Comparison of ENCODE assay signal across 11 cellular contexts in the genomic region with DNA sequence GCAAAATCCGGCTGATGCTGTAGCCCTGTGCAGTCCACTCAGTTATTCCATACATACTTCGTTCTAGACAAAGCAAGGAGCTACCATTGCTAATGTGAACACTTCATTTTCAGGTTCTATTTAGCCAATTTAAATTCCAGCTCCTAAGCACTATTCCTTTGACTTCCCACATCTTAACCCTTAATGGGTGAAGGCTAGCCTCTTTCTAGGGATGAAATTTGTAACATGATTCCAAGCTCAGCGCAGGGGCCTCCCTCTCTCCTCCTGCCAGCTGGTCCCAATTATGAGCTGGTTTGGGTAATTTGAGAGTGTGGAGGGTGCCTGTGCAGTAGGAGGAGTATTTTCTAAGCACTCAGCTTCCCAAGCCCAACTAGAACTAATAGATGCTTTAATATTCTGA. TPM values are rescaled to one million over a fixed set of nuclear protein-coding genes. Genes with fewer than 3 reads are reported as not detected.
A peak's percentile ranks its signal among the peaks of the same experiment; 100 is the strongest.
DNase-seq lines count a peak whose midpoint lies in the region; FAIRE-seq and TF ChIP-seq lines count a peak whose summit lies in the region.
"Had no signal": no experiment of that assay in that cellular context is flagged by ENCODE, and none has a peak within 500 bp of the region (broad histone marks: within the 10 kb centered on the region; RNA-seq: fewer than 3 reads in every experiment).

No MANE protein-coding gene starts in this region.

- H3K9me3 Mint-ChIP-seq in activated CD4-positive, alpha-beta memory T cell treated with anti-CD3 and anti-CD28 coated beads for 36 hours: no peaks in the 10 kb centered on the region
- H3K9me3 Mint-ChIP-seq: activated naive CD4-positive, alpha-beta T cell treated with anti-CD3 and anti-CD28 coated beads, Interleukin-2, amount 10 ng/mL, durations not matched to agents 7 days and 5 days; naive thymus-derived CD4-positive, alpha-beta T cell had no signal

- H3K4me3 ChIP-seq in A673 (ENCODE audit: low read depth, low read length, poor library complexity, severe bottlenecking) (no peak overlapping the region), HFF-Myc (replicated peaks; ENCODE audit: low read depth, low read length) (no peak overlapping the region; the same call in 1 of the 2 replicates)

- no peaks in the 10 kb centered on the region for H3K27me3 ChIP-seq in A673 (replicated peaks; ENCODE audit: insufficient read depth, low read depth, low read length, poor library complexity)

- peaks cover 38% of the 10 kb centered on the region for H3K4me1 ChIP-seq in A673 (ENCODE audit: insufficient read depth, low read length, poor library complexity, severe bottlenecking)

- no TSS peak for BruUV-seq in A673 (replicated peaks; lab: Mats Ljungman, UMichigan)

- no peaks in the 10 kb centered on the region for H3K9me3 ChIP-seq in A673 (ENCODE audit: low read depth, low read length, poor library complexity, severe bottlenecking)

- H3K36me3 Mint-ChIP-seq in activated CD4-positive, alpha-beta memory T cell treated with anti-CD3 and anti-CD28 coated beads for 36 hours: no peaks in the 10 kb centered on the region
- H3K36me3 Mint-ChIP-seq: activated naive CD4-positive, alpha-beta T cell treated with anti-CD3 and anti-CD28 coated beads, Interleukin-2, amount 10 ng/mL, durations not matched to agents 7 days and 5 days; naive thymus-derived CD4-positive, alpha-beta T cell had no signal

- no peaks in the 10 kb centered on the region for H3K27me3 Mint-ChIP-seq in activated CD4-positive, alpha-beta memory T cell treated with anti-CD3 and anti-CD28 coated beads for 36 hours
- H3K27me3 Mint-ChIP-seq: activated naive CD4-positive, alpha-beta T cell treated with anti-CD3 and anti-CD28 coated beads, Interleukin-2, amount 10 ng/mL, durations not matched to agents 7 days and 5 days; naive thymus-derived CD4-positive, alpha-beta T cell had no signal

- CTCF ChIA-PET in A673 (lab: Charles Lee): interaction anchor here (0.6 to 1.7 kb wide), 4 partner anchors 22 to 211 kb away, joined by 3 to 12 read pairs (median 5); no protein-coding TSS in a partner anchor
- CTCF ChIA-PET in activated CD4-positive, alpha-beta memory T cell treated with anti-CD3 and anti-CD28 coated beads for 36 hours (lab: Charles Lee): interaction anchor here (0.7 to 1.5 kb wide), 2 partner anchors 79 to 281 kb away, joined by 3 read pairs; no protein-coding TSS in a partner anchor

- POLR2A ChIA-PET in A673 (lab: Charles Lee; ENCODE audit: low non-redundant PET): interaction anchor here (0.6 kb wide), 1 partner anchor 172 kb away, joined by 3 read pairs; no protein-coding TSS in a partner anchor
- POLR2A ChIA-PET in activated CD4-positive, alpha-beta memory T cell treated with anti-CD3 and anti-CD28 coated beads for 36 hours (lab: Charles Lee): no interaction called here

- intact Hi-C loops in A673 (cut with micrococcal nuclease; ENCODE audit: unreplicated experiment): loop anchor here (2.0 kb wide), 1 partner anchor 199 kb away; no protein-coding TSS in a partner anchor
- intact Hi-C loops in activated CD4-positive, alpha-beta memory T cell treated with anti-CD3 and anti-CD28 coated beads for 36 hours (cut with micrococcal nuclease): no loop called here

- TF ChIP-seq CTCF in A673 (conservative IDR thresholded peaks at IDR 0.05; ENCODE audit: low read depth, low read length) (no peak), HFF-Myc (IDR thresholded peaks at IDR 0.05; ENCODE audit: low read depth, low read length, missing control alignments) (no peak)

- H3K4me3 Mint-ChIP-seq in activated CD4-positive, alpha-beta memory T cell treated with anti-CD3 and anti-CD28 coated beads for 36 hours: no peak overlapping the region
- H3K4me3 Mint-ChIP-seq: activated naive CD4-positive, alpha-beta T cell treated with anti-CD3 and anti-CD28 coated beads, Interleukin-2, amount 10 ng/mL, durations not matched to agents 7 days and 5 days; naive thymus-derived CD4-positive, alpha-beta T cell had no signal

- H3K27ac ChIP-seq in A673 (ENCODE audit: low read depth, low read length, poor library complexity, severe bottlenecking): peak overlapping the region; percentile 70

- TF ChIP-seq POLR2A in erythroblast (IDR thresholded peaks at IDR 0.05; ENCODE audit: low read length): no peak
- TF ChIP-seq POLR2A in GM12891 (IDR thresholded peaks at IDR 0.05; ENCODE audit: low read depth, low read length): no peak

- DNase-seq in A673 (ENCODE audit: low spot score) (peak; percentile 89), HFF-Myc (ENCODE audit: extremely low read depth, low read depth) (peak; percentile 88), NCI-H774 (lab: John Stamatoyannopoulos, UW) (peak; percentile 16), fibroblast of the conjunctiva (ENCODE audit: low read depth) (peak; percentile 69), erythroblast (lab: John Stamatoyannopoulos, UW) (no peak), GM12891 (ENCODE audit: insufficient read length, low spot score) (no peak)
- no peak for DNase-seq in stimulated activated CD4-positive, alpha-beta T cell treated with anti-CD3 and anti-CD28 coated beads, Interleukin-4, amount 100 ng/mL, for 24 hours
- no peak for DNase-seq in activated CD4-positive, alpha-beta memory T cell treated with anti-CD3 and anti-CD28 coated beads for 36 hours
- DNase-seq: activated naive CD4-positive, alpha-beta T cell treated with anti-CD3 and anti-CD28 coated beads, Interleukin-2, amount 10 ng/mL, durations not matched to agents 7 days and 5 days; naive thymus-derived CD4-positive, alpha-beta T cell had no signal

- H3K36me3 ChIP-seq in A673 (ENCODE audit: insufficient read depth, low read length, poor library complexity, severe bottlenecking): no peaks in the 10 kb centered on the region

- H3K4me1 Mint-ChIP-seq in activated CD4-positive, alpha-beta memory T cell treated with anti-CD3 and anti-CD28 coated beads for 36 hours (ENCODE audit: low read depth): peaks cover 19% of the 10 kb centered on the region

- H3K27ac Mint-ChIP-seq in activated CD4-positive, alpha-beta memory T cell treated with anti-CD3 and anti-CD28 coated beads for 36 hours: no peak overlapping the region
- H3K27ac Mint-ChIP-seq: activated naive CD4-positive, alpha-beta T cell treated with anti-CD3 and anti-CD28 coated beads, Interleukin-2, amount 10 ng/mL, durations not matched to agents 7 days and 5 days had no signal

- FAIRE-seq in GM12891 (lab: Jason Lieb, UNC): no peak
- FAIRE-seq: TTC549 had no signal

TF ChIP-seq in GM12891, 5 proteins besides CTCF, POLR2A, EP300 and RAD21:
- TF ChIP-seq TAF1 (IDR thresholded peaks at IDR 0.05; ENCODE audit: low read depth, low read length) (no peak), PAX5 (IDR thresholded peaks at IDR 0.05; ENCODE audit: insufficient read depth, low read length, severe bottlenecking) (no peak), POU2F2 (IDR thresholded peaks at IDR 0.05; ENCODE audit: low read depth, low read length) (no peak), SPI1 (IDR thresholded peaks at IDR 0.05; ENCODE audit: low read depth, low read length) (no peak), POLR2AphosphoS5 (IDR thresholded peaks at IDR 0.05; ENCODE audit: low read depth, low read length) (no peak)

RNA-seq across cellular contexts. Expression of gene PTGFRN, which starts 53.9 kb away (rescaled TPM):
- 29.5 and 34.3 TPM in 2 replicates for total RNA-seq in A673 (2021)
- 10 to 100 TPM; 13.5 to 14.2 TPM for total RNA-seq in activated CD4-positive, alpha-beta memory T cell treated with anti-CD3 and anti-CD28 coated beads for 36 hours
- polyA plus RNA-seq in GM12891 (2012; ENCODE audit: low read depth, missing spikeins): 0.01 TPM

Comparison
In these comparisons a context has a peak if more than half of its experiments do, and no peak if none do; other contexts are left out.
1. DNase-seq: peak in A673 (single experiment), HFF-Myc (single experiment), NCI-H774 (single experiment) and fibroblast of the conjunctiva (single experiment); none in erythroblast (0 of 2), stimulated activated CD4-positive, alpha-beta T cell treated with anti-CD3 and anti-CD28 coated beads, Interleukin-4, amount 100 ng/mL, for 24 hours (single experiment), activated CD4-positive, alpha-beta memory T cell treated with anti-CD3 and anti-CD28 coated beads for 36 hours (single experiment) and GM12891 (single experiment).